13 cellular contexts compared by ENCODE assay signal in the genomic region with DNA sequence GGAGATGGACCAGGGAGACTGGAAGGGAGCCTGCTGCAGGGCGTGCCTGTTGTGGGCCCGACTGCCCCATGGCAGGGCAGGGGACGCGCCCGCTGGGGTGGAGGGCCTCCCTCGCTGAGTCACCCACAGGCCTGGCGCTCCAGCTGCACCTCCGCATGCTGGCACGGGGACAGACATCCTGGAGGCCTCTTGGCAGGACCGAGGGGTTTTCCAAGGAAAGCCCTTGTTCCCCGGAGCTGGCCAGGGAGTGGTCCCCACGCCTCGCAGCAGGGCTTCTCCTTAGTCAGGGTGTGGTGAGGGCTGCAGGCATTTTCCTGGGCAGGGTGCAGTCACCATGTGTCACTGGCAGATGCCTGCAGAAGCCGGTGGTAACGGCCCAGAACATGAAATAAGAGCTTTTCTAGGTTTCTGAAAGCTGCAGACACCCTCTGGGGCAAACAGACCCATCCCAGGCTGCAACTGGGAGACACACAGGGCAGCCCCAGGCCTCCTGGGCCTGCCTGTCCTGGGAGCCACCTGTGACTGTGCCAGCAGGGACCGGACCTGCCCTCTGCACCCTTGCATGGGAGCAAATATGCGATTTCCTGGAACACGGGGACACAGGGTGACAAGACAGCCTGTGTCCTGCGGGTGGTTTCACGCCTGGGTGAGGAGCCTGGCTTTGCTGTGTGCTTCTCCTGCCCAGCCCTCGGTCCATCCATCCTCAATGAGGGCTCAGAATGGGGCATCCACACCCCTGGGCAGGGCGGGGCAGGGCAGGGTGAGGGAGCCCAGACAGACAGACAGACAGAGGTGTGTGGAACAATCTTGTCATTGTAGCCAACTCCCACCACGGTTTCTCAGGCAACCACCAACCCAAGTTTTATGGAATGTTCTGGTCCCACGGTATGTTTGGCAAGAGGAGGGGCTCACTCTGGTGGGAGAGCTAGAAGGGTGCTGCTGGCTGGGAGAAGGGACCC. TPM values are rescaled to one million over a fixed set of nuclear protein-coding genes. Genes with fewer than 3 reads are reported as not detected.
DNase-seq lines count a peak whose midpoint lies in the region; ATAC-seq, FAIRE-seq and TF ChIP-seq lines count a peak whose summit lies in the region.
"Had no signal": no experiment of that assay in that cellular context is flagged by ENCODE, and none has a peak within 500 bp of the region (broad histone marks: within the 10 kb centered on the region; RNA-seq: fewer than 3 reads in every experiment).

No MANE protein-coding gene starts in this region.

- H3K4me2 ChIP-seq in BLaER1 = peak overlapping the region; percentile 18

- DNase-seq in colonic mucosa (peak; percentile 43), myocyte (ENCODE audit: low read depth) (peak; percentile 84), GM12892 (ENCODE audit: insufficient read length) (no peak), germinal center (ENCODE audit: low spot score) (no peak), HEK293T (ENCODE audit: extremely low spot score) (no peak)
- DNase-seq: activated T-cell treated with anti-CD3 and anti-CD28 coated beads, Interleukin-2, amount 50 U/mL, for 72 hours; hippocampal formation; naive thymus-derived CD4-positive, alpha-beta T cell; NCI-H1105 had no signal

- CTCF ChIA-PET in HEK293T (lab: Yijun Ruan, JAX) = no interaction called here

- H3K27ac ChIP-seq in BLaER1 (peak overlapping the region; percentile 8; the same call in 1 of the 2 replicates), colonic mucosa (no peak overlapping the region)
- H3K27ac ChIP-seq: VCaP had no signal

- H4K20me1 ChIP-seq in BLaER1 = no peaks in the 10 kb centered on the region

- TF ChIP-seq RAD21 in Ishikawa (IDR thresholded peaks at IDR 0.05; ENCODE audit: low read depth) = peak; percentile 1; the same call in 1 of the 2 replicates

- no peak for TF ChIP-seq POLR2A in GM12892 (IDR thresholded peaks at IDR 0.05; ENCODE audit: low read depth, low read length)

- no peak for ATAC-seq in HG02970 (IDR thresholded peaks at IDR 0.05; ENCODE audit: low FRiP score, unreplicated experiment)
- ATAC-seq: activated T-cell treated with anti-CD3 and anti-CD28 coated beads, Interleukin-2, amount 50 U/mL, for 72 hours; naive thymus-derived CD4-positive, alpha-beta T cell had no signal

- intact Hi-C loops in colonic mucosa (cut with DNase I) = no loop called here

- POLR2A ChIA-PET in HEK293T (lab: Yijun Ruan, JAX) = no interaction called here

- TF ChIP-seq EP300 in Ishikawa (IDR thresholded peaks at IDR 0.05; ENCODE audit: borderline replicate concordance) = peak; percentile 69; the same call in 1 of the 2 replicates

- H3K36me3 ChIP-seq in BLaER1 = no peaks in the 10 kb centered on the region
- H3K36me3 ChIP-seq in colonic mucosa = no peaks in the 10 kb centered on the region

- no peaks in the 10 kb centered on the region for H3K9me3 ChIP-seq in BLaER1
- no peaks in the 10 kb centered on the region for H3K9me3 ChIP-seq in colonic mucosa

- TF ChIP-seq CTCF in colonic mucosa (IDR thresholded peaks at IDR 0.05) = no peak

- H3K4me3 ChIP-seq in BLaER1 (no peak overlapping the region), colonic mucosa (no peak overlapping the region)

- H3K9ac ChIP-seq in BLaER1 (no peak overlapping the region), colonic mucosa (ENCODE audit: low read depth in 2 of 2, low read length in 2 of 2) (no peak overlapping the region)

- H3K4me1 ChIP-seq in BLaER1 (peaks cover 56% of the 10 kb centered on the region), colonic mucosa (no peaks in the 10 kb centered on the region)

- no peak for FAIRE-seq in GM12892 (lab: Jason Lieb, UNC)

- H3K27me3 ChIP-seq in BLaER1 = no peaks in the 10 kb centered on the region
- no peaks in the 10 kb centered on the region for H3K27me3 ChIP-seq in colonic mucosa

TF ChIP-seq in Ishikawa, 13 proteins besides CTCF, POLR2A, EP300 and RAD21 (continues in another document):
- peak; percentile 88 for TF ChIP-seq TCF12 (IDR thresholded peaks at IDR 0.05; ENCODE audit: low read depth)
- peak; percentile 65 for TF ChIP-seq ZBTB7A (IDR thresholded peaks at IDR 0.05; ENCODE audit: low read depth)
- TF ChIP-seq CREB1 (IDR thresholded peaks at IDR 0.05; ENCODE audit: low read depth) = no peak
- TF ChIP-seq, protein P1, sequence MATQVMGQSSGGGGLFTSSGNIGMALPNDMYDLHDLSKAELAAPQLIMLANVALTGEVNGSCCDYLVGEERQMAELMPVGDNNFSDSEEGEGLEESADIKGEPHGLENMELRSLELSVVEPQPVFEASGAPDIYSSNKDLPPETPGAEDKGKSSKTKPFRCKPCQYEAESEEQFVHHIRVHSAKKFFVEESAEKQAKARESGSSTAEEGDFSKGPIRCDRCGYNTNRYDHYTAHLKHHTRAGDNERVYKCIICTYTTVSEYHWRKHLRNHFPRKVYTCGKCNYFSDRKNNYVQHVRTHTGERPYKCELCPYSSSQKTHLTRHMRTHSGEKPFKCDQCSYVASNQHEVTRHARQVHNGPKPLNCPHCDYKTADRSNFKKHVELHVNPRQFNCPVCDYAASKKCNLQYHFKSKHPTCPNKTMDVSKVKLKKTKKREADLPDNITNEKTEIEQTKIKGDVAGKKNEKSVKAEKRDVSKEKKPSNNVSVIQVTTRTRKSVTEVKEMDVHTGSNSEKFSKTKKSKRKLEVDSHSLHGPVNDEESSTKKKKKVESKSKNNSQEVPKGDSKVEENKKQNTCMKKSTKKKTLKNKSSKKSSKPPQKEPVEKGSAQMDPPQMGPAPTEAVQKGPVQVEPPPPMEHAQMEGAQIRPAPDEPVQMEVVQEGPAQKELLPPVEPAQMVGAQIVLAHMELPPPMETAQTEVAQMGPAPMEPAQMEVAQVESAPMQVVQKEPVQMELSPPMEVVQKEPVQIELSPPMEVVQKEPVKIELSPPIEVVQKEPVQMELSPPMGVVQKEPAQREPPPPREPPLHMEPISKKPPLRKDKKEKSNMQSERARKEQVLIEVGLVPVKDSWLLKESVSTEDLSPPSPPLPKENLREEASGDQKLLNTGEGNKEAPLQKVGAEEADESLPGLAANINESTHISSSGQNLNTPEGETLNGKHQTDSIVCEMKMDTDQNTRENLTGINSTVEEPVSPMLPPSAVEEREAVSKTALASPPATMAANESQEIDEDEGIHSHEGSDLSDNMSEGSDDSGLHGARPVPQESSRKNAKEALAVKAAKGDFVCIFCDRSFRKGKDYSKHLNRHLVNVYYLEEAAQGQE (IDR thresholded peaks at IDR 0.05; ENCODE audit: low read depth) = no peak
- TF ChIP-seq FOXM1 (IDR thresholded peaks at IDR 0.05; ENCODE audit: borderline replicate concordance, low read depth) = no peak
- TF ChIP-seq NFIC (IDR thresholded peaks at IDR 0.05) = peak; percentile 97
- TF ChIP-seq, protein P2, sequence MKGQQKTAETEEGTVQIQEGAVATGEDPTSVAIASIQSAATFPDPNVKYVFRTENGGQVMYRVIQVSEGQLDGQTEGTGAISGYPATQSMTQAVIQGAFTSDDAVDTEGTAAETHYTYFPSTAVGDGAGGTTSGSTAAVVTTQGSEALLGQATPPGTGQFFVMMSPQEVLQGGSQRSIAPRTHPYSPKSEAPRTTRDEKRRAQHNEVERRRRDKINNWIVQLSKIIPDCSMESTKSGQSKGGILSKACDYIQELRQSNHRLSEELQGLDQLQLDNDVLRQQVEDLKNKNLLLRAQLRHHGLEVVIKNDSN (IDR thresholded peaks at IDR 0.05) = no peak
- peak; percentile 32; the same call in 1 of the 2 replicates for TF ChIP-seq EGR1 (IDR thresholded peaks at IDR 0.05)

TF ChIP-seq in HEK293T, 16 proteins besides CTCF, POLR2A, EP300 and RAD21:
- no peak for TF ChIP-seq TARDBP (IDR thresholded peaks at IDR 0.05)
- TF ChIP-seq FOXK2 (IDR thresholded peaks at IDR 0.05) = no peak
- no peak for TF ChIP-seq L3MBTL2 (conservative IDR thresholded peaks at IDR 0.05)
- TF ChIP-seq ELF4 (IDR thresholded peaks at IDR 0.05) = no peak
- TF ChIP-seq FOXM1 (IDR thresholded peaks at IDR 0.05; ENCODE audit: borderline replicate concordance) = no peak
- TF ChIP-seq, protein P3, sequence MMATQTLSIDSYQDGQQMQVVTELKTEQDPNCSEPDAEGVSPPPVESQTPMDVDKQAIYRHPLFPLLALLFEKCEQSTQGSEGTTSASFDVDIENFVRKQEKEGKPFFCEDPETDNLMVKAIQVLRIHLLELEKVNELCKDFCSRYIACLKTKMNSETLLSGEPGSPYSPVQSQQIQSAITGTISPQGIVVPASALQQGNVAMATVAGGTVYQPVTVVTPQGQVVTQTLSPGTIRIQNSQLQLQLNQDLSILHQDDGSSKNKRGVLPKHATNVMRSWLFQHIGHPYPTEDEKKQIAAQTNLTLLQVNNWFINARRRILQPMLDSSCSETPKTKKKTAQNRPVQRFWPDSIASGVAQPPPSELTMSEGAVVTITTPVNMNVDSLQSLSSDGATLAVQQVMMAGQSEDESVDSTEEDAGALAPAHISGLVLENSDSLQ (IDR thresholded peaks at IDR 0.05) = no peak
- no peak for TF ChIP-seq CTBP1 (IDR thresholded peaks at IDR 0.05; ENCODE audit: borderline replicate concordance)
- TF ChIP-seq HDGF (IDR thresholded peaks at IDR 0.05; ENCODE audit: borderline replicate concordance) = no peak
- no peak for TF ChIP-seq NFRKB (IDR thresholded peaks at IDR 0.05)
- no peak for TF ChIP-seq SP1 (IDR thresholded peaks at IDR 0.05)
- TF ChIP-seq BHLHE40 (IDR thresholded peaks at IDR 0.05; ENCODE audit: borderline replicate concordance) = no peak
- TF ChIP-seq SUZ12 (IDR thresholded peaks at IDR 0.05) = no peak
- no peak for TF ChIP-seq ZNF384 (IDR thresholded peaks at IDR 0.05)
- no peak for TF ChIP-seq FOXA1 (IDR thresholded peaks at IDR 0.05)
- TF ChIP-seq ARNT (IDR thresholded peaks at IDR 0.05) = no peak
- no peak for TF ChIP-seq LEF1 (IDR thresholded peaks at IDR 0.05; ENCODE audit: borderline replicate concordance)

RNA-seq across cellular contexts. Expression of gene FADD, which starts 43.2 kb away (rescaled TPM):
- total RNA-seq in colonic mucosa (10 to 100 TPM; 36.6 to 37.7 TPM), myocyte (15.3 and 16.5 TPM in 2 replicates)
- 36.1 TPM for polyA plus RNA-seq in myocyte (2012)
- 8.0 TPM for polyA plus RNA-seq in GM12892 (2012; ENCODE audit: missing spikeins)

Comparison
In these comparisons a context has a peak if more than half of its experiments do, and no peak if none do; other contexts are left out.
1. DNase-seq: peak in colonic mucosa (single experiment) and myocyte (single experiment); none in GM12892 (single experiment), germinal center (single experiment) and HEK293T (single experiment).